18 cellular contexts compared by ENCODE assay signal in genomic region chr9:134172198-134173126, GRCh38. TPM values are rescaled to one million over a fixed set of nuclear protein-coding genes. Genes with fewer than 3 reads are reported as not detected.
DNase-seq lines count a peak whose midpoint lies in the region; ATAC-seq and TF ChIP-seq lines count a peak whose summit lies in the region.
"Had no signal": no experiment of that assay in that cellular context is flagged by ENCODE, and none has a peak within 500 bp of the region (broad histone marks: within the 10 kb centered on the region; RNA-seq: fewer than 3 reads in every experiment).

No MANE protein-coding gene starts in this region.

- peaks cover 5% of the 10 kb centered on the region for H3K27me3 Mint-ChIP-seq in brain
- H3K27me3 Mint-ChIP-seq: CD4-positive, CD25-positive, alpha-beta regulatory T cell had no signal

- H3K27ac Mint-ChIP-seq in brain: peak overlapping the region in 3 of 5 experiments; percentile 43 to 84 (median 67)
- H3K27ac Mint-ChIP-seq: activated T-cell treated with anti-CD3 and anti-CD28 coated beads, Interleukin-2, amount 50 U/mL, for 72 hours; CD4-positive, CD25-positive, alpha-beta regulatory T cell; memory B cell had no signal

- 0 out of 2 replicates have a peak, but pooled peaks cover 3% of the 10 kb centered on the region for H3K27me3 ChIP-seq in BLaER1
- H3K27me3 ChIP-seq in left lung: peaks cover 0 to 24% of the 10 kb centered on the region in 2 donors
- H3K27me3 ChIP-seq in sigmoid colon: peaks cover 13 to 34% (median 14%) of the 10 kb centered on the region in 3 donors

- H3K4me3 ChIP-seq in BLaER1 (no peak overlapping the region), left lung (no peak overlapping the region), sigmoid colon (no peak overlapping the region)
- H3K4me3 ChIP-seq: skin epidermis had no signal

- H3K36me3 ChIP-seq in BLaER1 (peaks cover 5% of the 10 kb centered on the region; the same call in 1 of the 2 replicates), left lung (no peaks in the 10 kb centered on the region), sigmoid colon (no peaks in the 10 kb centered on the region)

- DNase-seq in left lung: peak in 1 of 2 donors; percentile 64
- DNase-seq in sigmoid colon: peak; percentile 65
- no peak for DNase-seq in NCI-H82 treated with DMSO at 0.1 percent for 48 hours (lab: John Stamatoyannopoulos, UW; ENCODE audit: unreplicated experiment)
- DNase-seq in cerebellar cortex (ENCODE audit: low spot score): no peak
- DNase-seq in GM03348 (ENCODE audit: low spot score): no peak
- DNase-seq: activated CD4-positive, alpha-beta T cell treated with anti-CD3 and anti-CD28 coated beads, Interleukin-2, amount 50 U/mL, for 48 hours; activated T-cell treated with anti-CD3 and anti-CD28 coated beads, Interleukin-2, amount 50 U/mL, for 72 hours; CD4-positive, CD25-positive, alpha-beta regulatory T cell; DMS79; NCI-H2029 treated with DMSO at 0.1 percent for 48 hours; NCI-H510A treated with DMSO at 0.1 percent for 48 hours; trophoblast cell had no signal

- no peak overlapping the region; the same call in 1 of the 2 replicates for H3K27ac ChIP-seq in BLaER1
- peak overlapping the region; percentile 23 to 44 for H3K27ac ChIP-seq in left lung
- H3K27ac ChIP-seq in sigmoid colon: peak overlapping the region in 3 of 4 donors; percentile 58 to 67 (median 63)

- no peaks in the 10 kb centered on the region for H4K20me1 ChIP-seq in BLaER1

- WGBS in sigmoid colon, 2 donors: 83% methylated on average over 31 of the region's 31 CpGs

- TF ChIP-seq CTCF in brain (conservative IDR thresholded peaks at IDR 0.05) (no peak), left lung (IDR thresholded peaks at IDR 0.05) (no peak), sigmoid colon (IDR thresholded peaks at IDR 0.05) (no peak)

- ATAC-seq in left lung (peak; percentile 31), GM18517 (IDR thresholded peaks at IDR 0.05; ENCODE audit: unreplicated experiment) (no peak)
- ATAC-seq: activated T-cell treated with anti-CD3 and anti-CD28 coated beads, Interleukin-2, amount 50 U/mL, for 72 hours had no signal

- no peak overlapping the region for H3K4me3 Mint-ChIP-seq in brain
- H3K4me3 Mint-ChIP-seq: activated T-cell treated with anti-CD3 and anti-CD28 coated beads, Interleukin-2, amount 50 U/mL, for 72 hours; memory B cell had no signal

- no peak overlapping the region for H3K4me2 ChIP-seq in BLaER1

- H3K9me3 ChIP-seq in BLaER1 (peaks cover 6% of the 10 kb centered on the region; the same call in 1 of the 2 replicates), left lung (peaks cover 0 to 5% of the 10 kb centered on the region in 2 donors), sigmoid colon (no peaks in the 10 kb centered on the region)

- peaks cover 10% of the 10 kb centered on the region for H3K4me1 Mint-ChIP-seq in brain

- no peak for TF ChIP-seq EP300 in sigmoid colon (IDR thresholded peaks at IDR 0.05)

- intact Hi-C loops in left lung (cut with DNase I) (loop anchor here in 1 of 2 donors (10.0 kb wide), 1 partner anchor 272 kb away; no protein-coding TSS in a partner anchor), sigmoid colon (cut with DNase I) (loop anchor here (5.0 kb wide), 1 partner anchor 195 kb away; no protein-coding TSS in a partner anchor)

- no peak for TF ChIP-seq POLR2A in sigmoid colon (IDR thresholded peaks at IDR 0.05)

- peaks cover 0 to 2% (median 0%) of the 10 kb centered on the region in 5 experiments for H3K9me3 Mint-ChIP-seq in brain
- H3K9me3 Mint-ChIP-seq: activated T-cell treated with anti-CD3 and anti-CD28 coated beads, Interleukin-2, amount 50 U/mL, for 72 hours; memory B cell had no signal

- peaks cover 2% of the 10 kb centered on the region for H3K4me1 ChIP-seq in BLaER1
- peaks cover 13 to 43% of the 10 kb centered on the region in 2 donors for H3K4me1 ChIP-seq in left lung
- H3K4me1 ChIP-seq in sigmoid colon: peaks cover 0 to 33% (median 23%) of the 10 kb centered on the region in 4 donors

- no peaks in the 10 kb centered on the region for H3K36me3 Mint-ChIP-seq in brain
- H3K36me3 Mint-ChIP-seq: CD4-positive, CD25-positive, alpha-beta regulatory T cell; memory B cell had no signal

- peak overlapping the region; percentile 64 for H3K9ac ChIP-seq in BLaER1

RNA-seq across cellular contexts. Expression of gene RNU6ATAC, which starts 8.1 kb away (rescaled TPM):
- polyA plus RNA-seq in brain (ENCODE audit: insufficient read depth, low read depth, low replicate concordance): not detected
- total RNA-seq in left lung: 100 to 1,000 TPM; 105 to 106 TPM
- not detected for total RNA-seq in sigmoid colon
- polyA plus RNA-seq in sigmoid colon: not detected
- total RNA-seq: fibroblast of villous mesenchyme had no signal
- polyA plus RNA-seq: CD4-positive, CD25-positive, alpha-beta regulatory T cell had no signal

RNA-seq across cellular contexts. Expression of gene WDR5, which starts 36.6 kb away (rescaled TPM):
- polyA plus RNA-seq in brain (ENCODE audit: insufficient read depth, low read depth, low replicate concordance) (48.9 TPM), sigmoid colon (10 to 100 TPM; 10.8 to 33.6 (median 11.6) TPM)
- total RNA-seq in left lung (10 to 100 TPM; 23.7 to 32.2 TPM), sigmoid colon (10 to 100 TPM; 13.6 to 18.3 (median 15.0) TPM)

Comparison
In these comparisons a context has a peak if more than half of its experiments do, and no peak if none do; other contexts are left out.
1. RNA of gene RNU6ATAC, which starts 8.1 kb away (total RNA-seq): 105 to 106 TPM in left lung; not detected in sigmoid colon; every median in the first group is over 100 times any median in the second.